Comparison of ENCODE assay signal across 8 cellular contexts in the genomic region with DNA sequence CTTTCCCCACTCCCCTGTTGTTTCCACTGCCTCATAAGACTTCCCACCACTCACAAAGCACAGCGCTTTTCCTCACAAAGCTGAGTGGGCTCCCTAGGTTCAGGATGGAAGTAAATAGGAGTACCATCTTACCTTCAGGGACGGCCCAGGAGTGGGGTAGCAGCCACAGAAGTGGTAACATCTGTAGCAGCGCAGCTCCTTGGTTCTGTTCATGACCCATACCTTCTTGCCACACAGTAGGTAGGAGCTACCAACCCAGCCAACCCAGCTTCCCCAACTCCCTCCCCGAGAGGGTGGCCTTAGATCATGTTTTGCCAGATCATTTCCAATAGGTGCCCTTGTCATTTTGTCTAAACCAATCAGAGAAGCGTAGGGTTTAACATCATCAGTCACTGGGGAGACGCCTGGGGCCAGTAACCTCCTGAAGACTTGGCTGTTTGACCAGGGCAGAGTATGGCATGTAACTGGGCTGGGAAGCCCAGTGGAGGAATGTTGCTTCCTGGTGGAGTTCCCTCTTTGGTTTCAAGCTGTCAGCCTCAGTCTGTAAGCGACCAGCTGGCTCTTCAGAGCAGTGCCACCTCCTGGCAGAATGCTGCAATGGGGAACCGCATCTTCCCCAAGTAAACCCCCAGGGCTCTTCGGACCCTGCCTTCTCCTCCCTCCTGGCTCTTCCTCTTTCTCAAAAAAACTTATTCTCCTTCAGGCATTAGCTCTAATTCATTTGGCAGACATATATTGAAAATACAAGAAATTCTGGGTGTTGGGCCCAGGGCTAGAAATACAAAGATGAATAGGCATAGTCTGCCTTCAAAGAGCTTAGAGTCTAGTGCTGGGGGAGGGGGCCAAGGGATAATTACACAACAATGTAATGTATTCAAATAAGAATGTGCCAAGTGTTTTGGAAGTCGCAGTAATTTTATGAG. TPM values are rescaled to one million over a fixed set of nuclear protein-coding genes. Genes with fewer than 3 reads are reported as not detected.
DNase-seq lines count a peak whose midpoint lies in the region; ATAC-seq and TF ChIP-seq lines count a peak whose summit lies in the region.

A gene (minus strand): TSS at position 281 of the 923 bp plus-strand sequence. CDS start 61 bp downstream, at position 220.

- TF ChIP-seq EP300 in upper lobe of left lung (IDR thresholded peaks at IDR 0.05) = no peak

- peaks cover 16% of the 10 kb centered on the region for H3K27me3 Mint-ChIP-seq in neural crest cell (ENCODE audit: low read depth)

- no peaks in the 10 kb centered on the region for H3K27me3 ChIP-seq in upper lobe of left lung

- H3K4me1 ChIP-seq in upper lobe of left lung = peaks cover 23 to 42% (median 33%) of the 10 kb centered on the region in 4 donors

- peak; percentile 76 for ATAC-seq in GM19467 (IDR thresholded peaks at IDR 0.05; ENCODE audit: unreplicated experiment)
- ATAC-seq in HG03571 (IDR thresholded peaks at IDR 0.05; ENCODE audit: unreplicated experiment) = peak; percentile 81
- ATAC-seq in upper lobe of left lung (ENCODE audit: low FRiP score in 2 of 2) = peak; percentile 97 to 98

- peak; percentile 30 for DNase-seq in DMS153 treated with DMSO at 0.1 percent for 48 hours (lab: John Stamatoyannopoulos, UW; ENCODE audit: unreplicated experiment)
- DNase-seq in activated gamma-delta T cell treated with anti-CD3 and anti-CD28 coated beads, Interleukin-2, amount 50 U/mL, for 16 hours (ENCODE audit: low read depth) = peak; percentile 60
- peak; percentile 91 for DNase-seq in fibroblast of the conjunctiva (ENCODE audit: low read depth)
- DNase-seq in neural crest cell (ENCODE audit: low read depth, low spot score) = peak; percentile 42
- peak in 1 of 2 donors; percentile 96 for DNase-seq in upper lobe of left lung

- H3K36me3 ChIP-seq in upper lobe of left lung = peaks cover 0 to 5% (median 0%) of the 10 kb centered on the region in 4 donors

- no peaks in the 10 kb centered on the region for H3K36me3 Mint-ChIP-seq in neural crest cell (ENCODE audit: low read depth)

- H3K4me3 ChIP-seq in upper lobe of left lung = peak within 1 kb of the TSS in 3 of 4 donors; percentile 42 to 45 (median 43)

- no peak within 1 kb of the TSS for H3K27ac Mint-ChIP-seq in neural crest cell (ENCODE audit: unreplicated experiment)

- H3K9me3 ChIP-seq in upper lobe of left lung = no peaks in the 10 kb centered on the region

- H3K27ac ChIP-seq in upper lobe of left lung = peak within 1 kb of the TSS; percentile 65 to 89 (median 87)

- H3K4me3 Mint-ChIP-seq in neural crest cell = no peak within 1 kb of the TSS

- TF ChIP-seq POLR2A in Raji (IDR thresholded peaks at IDR 0.05; ENCODE audit: insufficient read depth, low read depth, low read length) (peak; percentile 98), upper lobe of left lung (IDR thresholded peaks at IDR 0.05) (peak in 3 of 4 donors; percentile 64 to 98 (median 86))

- peaks cover 8% of the 10 kb centered on the region for H3K4me1 Mint-ChIP-seq in neural crest cell

- no peaks in the 10 kb centered on the region for H3K9me3 Mint-ChIP-seq in neural crest cell

- TF ChIP-seq CTCF in neural crest cell (conservative IDR thresholded peaks at IDR 0.05) (peak; percentile 74), upper lobe of left lung (IDR thresholded peaks at IDR 0.05) (peak; percentile 77 to 92 (median 88))

- 15 to 22% methylated on average over 9 to 10 of the region's 10 CpGs for WGBS in upper lobe of left lung, 2 donors

RNA-seq across cellular contexts. Expression of the gene that starts here (rescaled TPM):
- total RNA-seq in neural crest cell (0.89 and 1.7 TPM in 2 replicates), upper lobe of left lung (100 to 1,000 TPM in 4 of 6 donors, 10 to 100 TPM in 2; 83.7 to 271 (median 134) TPM)

Comparison
In these comparisons a context has a peak if more than half of its experiments do, and no peak if none do; other contexts are left out.
1. RNA of the gene that starts here (total RNA-seq): 83.7 to 271 TPM in upper lobe of left lung; 0.89 to 1.7 TPM in neural crest cell; every median in the first group is over 10 times any median in the second.
2. Peak in every context shown above with its lines, with median percentiles within 50 percentile points of each other: ATAC-seq.